Comparison of ENCODE assay signal across 9 cellular contexts in genomic region chr12:108801736-108802665, GRCh38. TPM values are rescaled to one million over a fixed set of nuclear protein-coding genes. Genes with fewer than 3 reads are reported as not detected.
DNase-seq lines count a peak whose midpoint lies in the region; ATAC-seq and TF ChIP-seq lines count a peak whose summit lies in the region.
"Had no signal": no experiment of that assay in that cellular context is flagged by ENCODE, and none has a peak within 500 bp of the region (broad histone marks: within the 10 kb centered on the region; RNA-seq: fewer than 3 reads in every experiment).

No MANE protein-coding gene starts in this region.

- H3K9me3 Mint-ChIP-seq in neural crest cell: no peaks in the 10 kb centered on the region
- H3K9me3 Mint-ChIP-seq in activated CD8-positive, alpha-beta T cell treated with anti-CD3 and anti-CD28 coated beads, Interleukin-2, amount 10 ng/mL, durations not matched to agents 7 days and 5 days (ENCODE audit: insufficient read depth): no peaks in the 10 kb centered on the region
- H3K9me3 Mint-ChIP-seq: memory B cell had no signal

- H3K27ac Mint-ChIP-seq in neural crest cell (ENCODE audit: unreplicated experiment): peak overlapping the region; percentile 91
- H3K27ac Mint-ChIP-seq in activated CD8-positive, alpha-beta T cell treated with anti-CD3 and anti-CD28 coated beads, Interleukin-2, amount 10 ng/mL, durations not matched to agents 7 days and 5 days: no peak overlapping the region
- H3K27ac Mint-ChIP-seq: memory B cell had no signal

- ATAC-seq in activated CD8-positive, alpha-beta T cell treated with anti-CD3 and anti-CD28 coated beads, Interleukin-2, amount 10 ng/mL, durations not matched to agents 7 days and 5 days: no peak
- no peak for ATAC-seq in HG03039 (IDR thresholded peaks at IDR 0.05; ENCODE audit: unreplicated experiment)

- no peaks in the 10 kb centered on the region for H3K27me3 Mint-ChIP-seq in neural crest cell (ENCODE audit: low read depth)
- no peaks in the 10 kb centered on the region for H3K27me3 Mint-ChIP-seq in activated CD8-positive, alpha-beta T cell treated with anti-CD3 and anti-CD28 coated beads, Interleukin-2, amount 10 ng/mL, durations not matched to agents 7 days and 5 days (ENCODE audit: low read depth)
- H3K27me3 Mint-ChIP-seq: memory B cell had no signal

- peak; percentile 69 for DNase-seq in AG08396 (ENCODE audit: low spot score)
- DNase-seq in NCI-H2227 treated with DMSO at 0.1 percent for 48 hours (lab: John Stamatoyannopoulos, UW): peak; percentile 36
- peak; percentile 88 for DNase-seq in fibroblast of peridontal ligament (ENCODE audit: extremely low read depth)
- DNase-seq in neural crest cell (ENCODE audit: low read depth, low spot score): peak; percentile 61
- no peak for DNase-seq in activated CD8-positive, alpha-beta T cell treated with anti-CD3 and anti-CD28 coated beads, Interleukin-2, amount 10 ng/mL, durations not matched to agents 7 days and 5 days
- DNase-seq in HPDE6-E6E7 (ENCODE audit: extremely low spot score): no peak
- no peak for DNase-seq in NCI-H2196 treated with DMSO at 0.1 percent for 48 hours (lab: John Stamatoyannopoulos, UW; ENCODE audit: unreplicated experiment)

- CTCF ChIA-PET in activated CD8-positive, alpha-beta T cell treated with anti-CD3 and anti-CD28 coated beads, Interleukin-2, amount 10 ng/mL, durations not matched to agents 7 days and 5 days (lab: Charles Lee): interaction anchor here (1.1 to 12.9 kb wide), 13 partner anchors 19 to 291 kb away, joined by 3 to 281 read pairs (median 11); partner anchors contain the start of gene ALKBH2

- H3K4me1 Mint-ChIP-seq in neural crest cell: peaks cover 43% of the 10 kb centered on the region
- peaks cover 13% of the 10 kb centered on the region for H3K4me1 Mint-ChIP-seq in activated CD8-positive, alpha-beta T cell treated with anti-CD3 and anti-CD28 coated beads, Interleukin-2, amount 10 ng/mL, durations not matched to agents 7 days and 5 days (ENCODE audit: low read depth)

- H3K36me3 Mint-ChIP-seq in neural crest cell (ENCODE audit: low read depth): peaks cover 20% of the 10 kb centered on the region
- peaks cover 47% of the 10 kb centered on the region for H3K36me3 Mint-ChIP-seq in activated CD8-positive, alpha-beta T cell treated with anti-CD3 and anti-CD28 coated beads, Interleukin-2, amount 10 ng/mL, durations not matched to agents 7 days and 5 days (ENCODE audit: low read depth)

- POLR2A ChIA-PET in activated CD8-positive, alpha-beta T cell treated with anti-CD3 and anti-CD28 coated beads, Interleukin-2, amount 10 ng/mL, durations not matched to agents 7 days and 5 days (lab: Charles Lee): interaction anchor here (0.6 kb wide), 1 partner anchor 138 kb away, joined by 3 read pairs; no protein-coding TSS in a partner anchor

- H3K4me3 Mint-ChIP-seq in neural crest cell: peak overlapping the region; percentile 77
- H3K4me3 Mint-ChIP-seq in activated CD8-positive, alpha-beta T cell treated with anti-CD3 and anti-CD28 coated beads, Interleukin-2, amount 10 ng/mL, durations not matched to agents 7 days and 5 days: no peak overlapping the region
- H3K4me3 Mint-ChIP-seq: memory B cell had no signal

- no peak for TF ChIP-seq CTCF in neural crest cell (conservative IDR thresholded peaks at IDR 0.05)

RNA-seq across cellular contexts. Expression of gene SSH1, which starts 55.4 kb away (rescaled TPM):
- 32.9 and 34.3 TPM in 2 replicates for total RNA-seq in neural crest cell
- total RNA-seq in activated CD8-positive, alpha-beta T cell treated with anti-CD3 and anti-CD28 coated beads, Interleukin-2, amount 10 ng/mL, durations not matched to agents 7 days and 5 days: 10 to 100 TPM; 27.5 to 29.8 TPM

Comparison
In these comparisons a context has a peak if more than half of its experiments do, and no peak if none do; other contexts are left out.
1. DNase-seq: peak in AG08396 (single experiment), NCI-H2227 treated with DMSO at 0.1 percent for 48 hours (single experiment), fibroblast of peridontal ligament (single experiment) and neural crest cell (single experiment); none in activated CD8-positive, alpha-beta T cell treated with anti-CD3 and anti-CD28 coated beads, Interleukin-2, amount 10 ng/mL, durations not matched to agents 7 days and 5 days (single experiment), HPDE6-E6E7 (single experiment) and NCI-H2196 treated with DMSO at 0.1 percent for 48 hours (single experiment).